Comparison of ENCODE assay signal across 17 cellular contexts in the genomic region with DNA sequence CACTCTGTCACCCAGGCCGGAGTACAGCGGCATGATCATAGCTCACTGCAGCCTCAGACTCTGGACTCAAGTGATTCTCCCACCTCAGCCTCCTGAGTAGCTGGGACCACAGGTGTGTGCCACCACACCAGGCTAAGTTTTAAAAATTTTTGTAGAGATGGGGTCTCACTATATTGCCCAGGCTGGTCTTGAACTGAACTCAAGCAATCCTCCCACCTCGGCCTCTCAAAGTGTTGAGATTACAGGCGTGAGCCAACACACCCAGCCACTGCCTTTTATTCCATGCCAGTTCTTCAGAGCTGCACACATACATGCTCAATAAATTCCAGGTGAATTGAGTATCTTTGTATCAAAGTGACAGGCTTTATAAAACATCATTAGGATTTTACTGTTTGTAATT.
"Had no signal": no experiment of that assay in that cellular context is flagged by ENCODE, and none has a peak within 500 bp of the region (broad histone marks: within the 10 kb centered on the region; RNA-seq: fewer than 3 reads in every experiment).

No MANE protein-coding gene starts in this region.

- H3K4me3 Mint-ChIP-seq: stimulated activated naive B cell treated with anti-CD40 and anti-IgM and Interleukin-4, amounts not matched to agents 10 μg/mL and 1 μg/mL and 100 μg/mL, for 72 hours had no signal

- H3K27me3 Mint-ChIP-seq: naive B cell; stimulated activated naive B cell treated with anti-CD40 and anti-IgM and Interleukin-4, amounts not matched to agents 10 μg/mL and 1 μg/mL and 100 μg/mL, for 72 hours had no signal

- H3K27ac ChIP-seq: neutrophil, skin epidermis had no signal

- H3K4me3 ChIP-seq: dorsolateral prefrontal cortex, heart left ventricle, sigmoid colon, skin epidermis had no signal

- H3K27ac Mint-ChIP-seq: stimulated activated naive B cell treated with anti-CD40 and anti-IgM and Interleukin-4, amounts not matched to agents 10 μg/mL and 1 μg/mL and 100 μg/mL, for 72 hours had no signal

- H3K27me3 ChIP-seq: dorsolateral prefrontal cortex, heart left ventricle, neutrophil, sigmoid colon had no signal

- H3K9me3 Mint-ChIP-seq: naive B cell; stimulated activated naive B cell treated with anti-CD40 and anti-IgM and Interleukin-4, amounts not matched to agents 10 μg/mL and 1 μg/mL and 100 μg/mL, for 72 hours had no signal

- H3K9me3 ChIP-seq: heart left ventricle, neutrophil, sigmoid colon had no signal

- DNase-seq: cortex of kidney; dorsolateral prefrontal cortex; effector memory CD4-positive, alpha-beta T cell; heart left ventricle; hypothalamus; kidney glomerular epithelial cell; mesendoderm; naive B cell; posterior cingulate gyrus; sigmoid colon; stimulated activated CD4-positive, alpha-beta T cell treated with anti-CD3 and anti-CD28 coated beads, Interleukin-2, amount 100 ng/mL, for 24 hours; stimulated activated CD4-positive, alpha-beta T cell treated with anti-CD3 and anti-CD28 coated beads, Interleukin-4, amount 100 ng/mL, for 4 hours; stimulated activated naive B cell treated with anti-CD40 and anti-IgM and Interleukin-4, amounts not matched to agents 10 μg/mL and 1 μg/mL and 100 μg/mL, for 72 hours; trophoblast cell had no signal

- ATAC-seq: esophagus mucosa; heart left ventricle; stimulated activated naive B cell treated with anti-CD40 and anti-IgM and Interleukin-4, amounts not matched to agents 10 μg/mL and 1 μg/mL and 100 μg/mL, for 72 hours had no signal
